25 cellular contexts compared by ENCODE assay signal in the genomic region with DNA sequence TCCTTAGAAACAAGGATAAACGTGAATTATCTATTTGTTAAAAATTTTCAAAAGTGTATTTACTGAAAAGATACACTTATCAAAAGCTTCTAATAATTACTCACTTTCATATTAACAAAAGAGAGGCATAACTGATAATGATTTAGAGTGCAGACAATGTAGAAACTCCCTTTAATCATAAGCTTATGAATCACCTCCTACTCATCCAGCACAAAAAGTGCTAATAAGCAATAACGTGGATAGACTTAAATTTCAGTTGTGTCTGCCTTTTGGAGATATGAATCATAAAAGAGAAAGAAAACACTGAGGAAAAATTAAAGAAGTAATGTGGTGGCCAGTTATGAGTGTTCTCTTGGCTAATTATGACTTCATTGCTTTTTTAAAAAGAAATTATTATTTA.
DNase-seq lines count a peak whose midpoint lies in the region; ATAC-seq and TF ChIP-seq lines count a peak whose summit lies in the region.
"Had no signal": no experiment of that assay in that cellular context is flagged by ENCODE, and none has a peak within 500 bp of the region (broad histone marks: within the 10 kb centered on the region; RNA-seq: fewer than 3 reads in every experiment).

No MANE protein-coding gene starts in this region.

- intact Hi-C loops in activated CD4-positive, alpha-beta memory T cell treated with anti-CD3 and anti-CD28 coated beads for 36 hours (cut with micrococcal nuclease), result no loop called here

- CTCF ChIA-PET in RWPE1 (lab: Yijun Ruan, JAX), result no interaction called here
- CTCF ChIA-PET in activated CD4-positive, alpha-beta memory T cell treated with anti-CD3 and anti-CD28 coated beads for 36 hours (lab: Charles Lee), result no interaction called here

- TF ChIP-seq CTCF in RWPE1 (conservative IDR thresholded peaks at IDR 0.05; ENCODE audit: low read depth), result no peak
- no peak for TF ChIP-seq CTCF in epithelial cell of esophagus (IDR thresholded peaks at IDR 0.05; ENCODE audit: insufficient read depth, low read depth, low read length, missing control alignments)

- peak; percentile 66 for DNase-seq in ELR (ENCODE audit: low read depth)
- DNase-seq in RWPE1 (ENCODE audit: low spot score), result peak; percentile 38
- DNase-seq in epithelial cell of esophagus (ENCODE audit: low read depth), result peak; percentile 91
- DNase-seq in renal cortical epithelial cell (ENCODE audit: low read depth), result peak; percentile 14
- no peak for DNase-seq in activated CD4-positive, alpha-beta memory T cell treated with anti-CD3 and anti-CD28 coated beads for 36 hours
- DNase-seq: activated CD8-positive, alpha-beta memory T cell treated with anti-CD3 and anti-CD28 coated beads for 24 hours; activated naive CD4-positive, alpha-beta T cell treated with anti-CD3 and anti-CD28 coated beads, Interleukin-2, amount 10 ng/mL, durations not matched to agents 7 days and 5 days; activated T-cell treated with anti-CD3 and anti-CD28 coated beads, Interleukin-2, amount 50 U/mL, for 4 hours; amygdala; caudate nucleus; DND-41; H9; Karpas-422; mesendoderm; NCI-H1694 treated with DMSO at 0.1 percent for 48 hours; NCI-H2227 treated with DMSO at 0.1 percent for 48 hours; NCI-H774; nucleus accumbens; SHP77; stimulated activated CD4-positive, alpha-beta T cell treated with anti-CD3 and anti-CD28 coated beads, Interleukin-2, amount 100 ng/mL, for 48 hours; stimulated activated naive B cell treated with anti-CD40 and anti-IgM and Interleukin-4, amounts not matched to agents 10 μg/mL and 1 μg/mL and 100 μg/mL, for 72 hours had no signal

- H3K4me1 Mint-ChIP-seq in activated CD4-positive, alpha-beta memory T cell treated with anti-CD3 and anti-CD28 coated beads for 36 hours (ENCODE audit: low read depth), result no peaks in the 10 kb centered on the region
- H3K4me1 Mint-ChIP-seq: activated naive CD4-positive, alpha-beta T cell treated with anti-CD3 and anti-CD28 coated beads, Interleukin-2, amount 10 ng/mL, durations not matched to agents 7 days and 5 days; H9; stimulated activated naive B cell treated with anti-CD40 and anti-IgM and Interleukin-4, amounts not matched to agents 10 μg/mL and 1 μg/mL and 100 μg/mL, for 72 hours had no signal

- ATAC-seq in GM19397 (IDR thresholded peaks at IDR 0.05; ENCODE audit: unreplicated experiment) (no peak), GM18858 (IDR thresholded peaks at IDR 0.05; ENCODE audit: unreplicated experiment) (no peak)
- ATAC-seq: activated T-cell treated with anti-CD3 and anti-CD28 coated beads, Interleukin-2, amount 50 U/mL, for 4 hours; stimulated activated naive B cell treated with anti-CD40 and anti-IgM and Interleukin-4, amounts not matched to agents 10 μg/mL and 1 μg/mL and 100 μg/mL, for 72 hours had no signal

- POLR2A ChIA-PET in RWPE1 (lab: Yijun Ruan, JAX; ENCODE audit: low non-redundant PET), result no interaction called here
- POLR2A ChIA-PET in activated CD4-positive, alpha-beta memory T cell treated with anti-CD3 and anti-CD28 coated beads for 36 hours (lab: Charles Lee), result no interaction called here

- H3K27me3 Mint-ChIP-seq in activated CD4-positive, alpha-beta memory T cell treated with anti-CD3 and anti-CD28 coated beads for 36 hours, result no peaks in the 10 kb centered on the region
- H3K27me3 Mint-ChIP-seq: activated naive CD4-positive, alpha-beta T cell treated with anti-CD3 and anti-CD28 coated beads, Interleukin-2, amount 10 ng/mL, durations not matched to agents 7 days and 5 days; dendritic cell treated with granulocyte-macrophage colony-stimulating factor and Interleukin-4, amounts not matched to agents 40 ng/mL and 50 ng/mL, for 4 days had no signal

- H3K27ac ChIP-seq in RWPE1, result no peak overlapping the region
- H3K27ac ChIP-seq: C4-2B had no signal

- peaks cover 2% of the 10 kb centered on the region for H3K36me3 Mint-ChIP-seq in activated CD4-positive, alpha-beta memory T cell treated with anti-CD3 and anti-CD28 coated beads for 36 hours
- H3K36me3 Mint-ChIP-seq: stimulated activated naive B cell treated with anti-CD40 and anti-IgM and Interleukin-4, amounts not matched to agents 10 μg/mL and 1 μg/mL and 100 μg/mL, for 72 hours had no signal

- no peak overlapping the region for H3K27ac Mint-ChIP-seq in activated CD4-positive, alpha-beta memory T cell treated with anti-CD3 and anti-CD28 coated beads for 36 hours
- H3K27ac Mint-ChIP-seq: activated naive CD4-positive, alpha-beta T cell treated with anti-CD3 and anti-CD28 coated beads, Interleukin-2, amount 10 ng/mL, durations not matched to agents 7 days and 5 days; dendritic cell treated with granulocyte-macrophage colony-stimulating factor and Interleukin-4, amounts not matched to agents 40 ng/mL and 50 ng/mL, for 4 days; H9; stimulated activated naive B cell treated with anti-CD40 and anti-IgM and Interleukin-4, amounts not matched to agents 10 μg/mL and 1 μg/mL and 100 μg/mL, for 72 hours had no signal

- no peak overlapping the region for H3K4me3 ChIP-seq in epithelial cell of esophagus (ENCODE audit: low read length)

- no peak overlapping the region for H3K4me3 Mint-ChIP-seq in activated CD4-positive, alpha-beta memory T cell treated with anti-CD3 and anti-CD28 coated beads for 36 hours
- H3K4me3 Mint-ChIP-seq: activated naive CD4-positive, alpha-beta T cell treated with anti-CD3 and anti-CD28 coated beads, Interleukin-2, amount 10 ng/mL, durations not matched to agents 7 days and 5 days; activated T-cell treated with anti-CD3 and anti-CD28 coated beads, Interleukin-2, amount 50 U/mL, for 4 hours; dendritic cell treated with granulocyte-macrophage colony-stimulating factor and Interleukin-4, amounts not matched to agents 40 ng/mL and 50 ng/mL, for 4 days; H9; stimulated activated naive B cell treated with anti-CD40 and anti-IgM and Interleukin-4, amounts not matched to agents 10 μg/mL and 1 μg/mL and 100 μg/mL, for 72 hours had no signal

- H3K9me3 Mint-ChIP-seq in activated CD4-positive, alpha-beta memory T cell treated with anti-CD3 and anti-CD28 coated beads for 36 hours, result peaks cover 16% of the 10 kb centered on the region
